Comparison of ENCODE assay signal across 26 cellular contexts in genomic region chr3:150840733-150841515, GRCh38.
A peak's percentile ranks its signal among the peaks of the same experiment; 100 is the strongest.
DNase-seq lines count a peak whose midpoint lies in the region; ATAC-seq and TF ChIP-seq lines count a peak whose summit lies in the region.
"Had no signal": no experiment of that assay in that cellular context is flagged by ENCODE, and none has a peak within 500 bp of the region (broad histone marks: within the 10 kb centered on the region; RNA-seq: fewer than 3 reads in every experiment).

No MANE protein-coding gene starts in this region.

- H3K27ac ChIP-seq in HEK293 (ENCODE audit: extremely low read depth, low read depth, low read length) (no peak overlapping the region), WERI-Rb-1 (no peak overlapping the region), neuronal stem cell (replicated peaks; ENCODE audit: low read length) (no peak overlapping the region)
- H3K27ac ChIP-seq: cardiac muscle cell, KMS-11, SJSA1, stomach, tibial nerve, VCaP had no signal

- CTCF ChIA-PET in HEK293 (lab: Yijun Ruan, JAX) (interaction anchor here (0.6 to 0.7 kb wide), 2 partner anchors 31 to 48 kb away, joined by 4 read pairs; no protein-coding TSS in a partner anchor), HEK293T (lab: Yijun Ruan, JAX) (no interaction called here)

- H3K9me3 ChIP-seq in HEK293 (ENCODE audit: control insufficient read depth, insufficient read depth, low read depth, low read length) = no peaks in the 10 kb centered on the region
- H3K9me3 ChIP-seq in WERI-Rb-1 (ENCODE audit: severe bottlenecking) = no peaks in the 10 kb centered on the region
- no peaks in the 10 kb centered on the region for H3K9me3 ChIP-seq in neuronal stem cell (replicated peaks in 1 of 2; ENCODE audit: control insufficient read depth in 2 of 2, insufficient read depth in 1 of 2, low read depth in 1 of 2, low read length in 2 of 2)
- H3K9me3 ChIP-seq: SJSA1, stomach had no signal

- peak overlapping the region; percentile 10 for H3K14ac ChIP-seq in neuronal stem cell (ENCODE audit: low read length)

- POLR2A ChIA-PET in HEK293 (lab: Yijun Ruan, JAX) = no interaction called here
- POLR2A ChIA-PET in HEK293T (lab: Yijun Ruan, JAX) = no interaction called here

- no peak for ATAC-seq in HG02759 (IDR thresholded peaks at IDR 0.05; ENCODE audit: unreplicated experiment)
- ATAC-seq: left colon had no signal

- no peak overlapping the region for H4K91ac ChIP-seq in neuronal stem cell (ENCODE audit: low read depth, low read length, poor library complexity)

- peak overlapping the region; percentile 30 for H3K18ac ChIP-seq in neuronal stem cell (ENCODE audit: low read length)

- H3K27me3 ChIP-seq in WERI-Rb-1 (ENCODE audit: insufficient read depth, low read depth, severe bottlenecking) (peaks cover 69% of the 10 kb centered on the region), neuronal stem cell (ENCODE audit: control insufficient read depth in 3 of 3, insufficient read depth in 3 of 3, low read depth in 1 of 3, low read length in 3 of 3) (peaks cover 0 to 3% (median 2%) of the 10 kb centered on the region in 3 experiments)
- H3K27me3 ChIP-seq: cardiac muscle cell, tibial nerve had no signal

- H2AFZ ChIP-seq in neuronal stem cell (ENCODE audit: low read length) = no peak overlapping the region

- H2AK5ac ChIP-seq in neuronal stem cell (ENCODE audit: low read depth, low read length) = no peak overlapping the region

- H3K36me3 ChIP-seq in HEK293 (ENCODE audit: control insufficient read depth in 2 of 2, insufficient read depth in 1 of 2, low read length in 2 of 2) = no peaks in the 10 kb centered on the region
- H3K36me3 ChIP-seq in WERI-Rb-1 = no peaks in the 10 kb centered on the region
- H3K36me3 ChIP-seq in neuronal stem cell (replicated peaks in 1 of 2; ENCODE audit: control insufficient read depth in 2 of 2, insufficient read depth in 2 of 2, low read length in 2 of 2) = no peaks in the 10 kb centered on the region
- H3K36me3 ChIP-seq: cardiac muscle cell, SJSA1, stomach, tibial nerve had no signal

- H2BK12ac ChIP-seq in neuronal stem cell (ENCODE audit: low read length) = no peak overlapping the region

- H2BK5ac ChIP-seq in neuronal stem cell (ENCODE audit: low read length) = no peak overlapping the region

- H3K4ac ChIP-seq in neuronal stem cell (ENCODE audit: low read length) = no peak overlapping the region

- TF ChIP-seq CTCF in GM12865 (IDR thresholded peaks at IDR 0.05; ENCODE audit: insufficient read depth, low read depth, low read length, missing control alignments) (peak; percentile 14), HEK293 (tag by site-specific recombination; IDR thresholded peaks at IDR 0.05) (no peak), WERI-Rb-1 (IDR thresholded peaks at IDR 0.05; ENCODE audit: low read depth, low read length) (0 out of 2 replicates have a peak, but pooled peaks have one; percentile 9)

- H3K4me2 ChIP-seq in neuronal stem cell (ENCODE audit: insufficient read depth, low read length, poor library complexity, severe bottlenecking) = no peak overlapping the region
- H3K4me2 ChIP-seq: KMS-11 had no signal

- DNase-seq in GM12865 (ENCODE audit: low read depth) (no peak), WERI-Rb-1 (no peak), neuronal stem cell (ENCODE audit: low spot score) (no peak), NCI-H1417 treated with DMSO at 0.1 percent for 48 hours (lab: John Stamatoyannopoulos, UW) (no peak), NCI-H82 treated with DMSO at 0.1 percent for 48 hours (lab: John Stamatoyannopoulos, UW; ENCODE audit: unreplicated experiment) (no peak), HEK293T (ENCODE audit: extremely low spot score) (no peak)
- DNase-seq: activated CD4-positive, alpha-beta memory T cell treated with anti-CD3 and anti-CD28 coated beads for 36 hours; CD4-positive, alpha-beta T cell; GDM1; head of caudate nucleus; left colon; mesenchymal stem cell; NCI-H1048; NCI-H2081 treated with DMSO at 0.1 percent for 48 hours; NCI-H446 treated with DMSO at 0.1 percent for 48 hours; occipital lobe; retina; stimulated activated CD4-positive, alpha-beta T cell treated with anti-CD3 and anti-CD28 coated beads, Interleukin-4, amount 100 ng/mL, for 24 hours; stomach had no signal

- no CpG with 5 or more reads among the region's 4 CpGs for WGBS in neuronal stem cell (ENCODE audit: extremely low coverage in 2 of 2, insufficient read length in 2 of 2, insufficient replicate concordance in 1 of 2), 2 donors

- H3K4me3 ChIP-seq in GM12865 (ENCODE audit: low read depth, low read length) (no peak overlapping the region), HEK293 (ENCODE audit: low read depth, low read length) (no peak overlapping the region), WERI-Rb-1 (ENCODE audit: low read depth, low read length) (no peak overlapping the region), neuronal stem cell (ENCODE audit: low read length in 2 of 2) (no peak overlapping the region)
- H3K4me3 ChIP-seq: cardiac muscle cell, SJSA1, stomach, tibial nerve had no signal

- no peak overlapping the region for H4K8ac ChIP-seq in neuronal stem cell (ENCODE audit: low read depth, low read length)

- no peak overlapping the region for H2BK120ac ChIP-seq in neuronal stem cell (ENCODE audit: low read depth, low read length)

- no peak overlapping the region for H3K23ac ChIP-seq in neuronal stem cell (ENCODE audit: low read depth, low read length, poor library complexity)

- no peaks in the 10 kb centered on the region for H3K79me1 ChIP-seq in neuronal stem cell (ENCODE audit: low read depth, low read length)

- H2BK15ac ChIP-seq in neuronal stem cell (ENCODE audit: low read length) = peak overlapping the region; percentile 14

- no peak overlapping the region for H3K9ac ChIP-seq in neuronal stem cell (ENCODE audit: low read depth, low read length, poor library complexity)
- H3K9ac ChIP-seq: KMS-11 had no signal

- H3K4me1 ChIP-seq in HEK293 (ENCODE audit: control insufficient read depth, insufficient read depth, low read length) = no peaks in the 10 kb centered on the region
- H3K4me1 ChIP-seq in neuronal stem cell (ENCODE audit: control insufficient read depth in 2 of 2, insufficient read depth in 1 of 2, low read depth in 1 of 2, low read length in 2 of 2) = no peaks in the 10 kb centered on the region
- H3K4me1 ChIP-seq: SJSA1, stomach had no signal

TF ChIP-seq in HEK293, 187 proteins besides CTCF, POLR2A, EP300 and RAD21:
- TF ChIP-seq YY1 (tag by site-specific recombination; IDR thresholded peaks at IDR 0.05) (no peak), ZIC2 (tag by site-specific recombination; IDR thresholded peaks at IDR 0.05) (peak; percentile 49)

TF ChIP-seq in HEK293T, 16 proteins besides CTCF, POLR2A, EP300 and RAD21:
- TF ChIP-seq NFRKB (IDR thresholded peaks at IDR 0.05) (no peak), FOXA1 (IDR thresholded peaks at IDR 0.05) (no peak), ZNF384 (IDR thresholded peaks at IDR 0.05) (no peak), BHLHE40 (IDR thresholded peaks at IDR 0.05; ENCODE audit: borderline replicate concordance) (no peak), TARDBP (IDR thresholded peaks at IDR 0.05) (no peak), FOXM1 (IDR thresholded peaks at IDR 0.05; ENCODE audit: borderline replicate concordance) (no peak), ARNT (IDR thresholded peaks at IDR 0.05) (no peak), ELF4 (IDR thresholded peaks at IDR 0.05) (no peak)
